In genomic region chr10:76962851-76963250, GRCh38 we compare ENCODE assay signal across 29 cellular contexts.
DNase-seq lines count a peak whose midpoint lies in the region; ATAC-seq and TF ChIP-seq lines count a peak whose summit lies in the region.
"Had no signal": no experiment of that assay in that cellular context is flagged by ENCODE, and none has a peak within 500 bp of the region (broad histone marks: within the 10 kb centered on the region; RNA-seq: fewer than 3 reads in every experiment).

No MANE protein-coding gene starts in this region.

- no peaks in the 10 kb centered on the region for H4K20me1 ChIP-seq in GM23248 (ENCODE audit: insufficient read depth)

- no peak overlapping the region for H3K27ac ChIP-seq in GM23248
- peak overlapping the region; percentile 49 for H3K27ac ChIP-seq in muscle layer of colon (ENCODE audit: low read depth, low read length)
- H3K27ac ChIP-seq in upper lobe of right lung: no peak overlapping the region
- H3K27ac ChIP-seq: C4-2B, cardiac muscle cell, colonic mucosa, left lung, SJSA1, tibial artery had no signal

- TF ChIP-seq CTCF in upper lobe of right lung (IDR thresholded peaks at IDR 0.05): no peak

- H3K79me2 ChIP-seq in GM23248 (ENCODE audit: insufficient read depth): no peaks in the 10 kb centered on the region

- H3K4me1 ChIP-seq in GM23248 (ENCODE audit: insufficient read depth) (peaks cover 9% of the 10 kb centered on the region), muscle layer of colon (ENCODE audit: insufficient read depth, low read length) (peaks cover 31% of the 10 kb centered on the region), upper lobe of right lung (no peaks in the 10 kb centered on the region)
- H3K4me1 ChIP-seq: colonic mucosa, left lung, SJSA1, tibial artery had no signal

- in situ Hi-C loops in GM23248 (cut with MboI): no loop called here

- no peaks in the 10 kb centered on the region for H3K27me3 ChIP-seq in GM23248 (replicated peaks; ENCODE audit: insufficient read depth)
- no peaks in the 10 kb centered on the region for H3K27me3 ChIP-seq in muscle layer of colon (ENCODE audit: control insufficient read depth in 1 of 2, insufficient read depth in 2 of 2, low read length in 2 of 2)
- no peaks in the 10 kb centered on the region for H3K27me3 ChIP-seq in upper lobe of right lung
- H3K27me3 ChIP-seq: cardiac muscle cell, colonic mucosa, left lung, SJSA1, tibial artery had no signal

- intact Hi-C loops in upper lobe of right lung (cut with DNase I): no loop called here

- H3K9ac ChIP-seq in GM23248 (no peak overlapping the region), muscle layer of colon (ENCODE audit: low read length) (no peak overlapping the region)

- H3K9me3 ChIP-seq in GM23248 (ENCODE audit: low read depth) (no peaks in the 10 kb centered on the region), muscle layer of colon (ENCODE audit: low read length) (no peaks in the 10 kb centered on the region), upper lobe of right lung (no peaks in the 10 kb centered on the region)
- H3K9me3 ChIP-seq: colonic mucosa, left lung, SJSA1, tibial artery had no signal

- H3K4me2 ChIP-seq in GM23248 (ENCODE audit: unreplicated experiment): peak overlapping the region; percentile 50

- no peak overlapping the region for H3K4me3 ChIP-seq in GM23248
- H3K4me3 ChIP-seq in muscle layer of colon (ENCODE audit: low read depth in 1 of 2, low read length in 2 of 2): no peak overlapping the region
- H3K4me3 ChIP-seq in upper lobe of right lung: no peak overlapping the region
- H3K4me3 ChIP-seq: cardiac muscle cell, colonic mucosa, left lung, SJSA1, tibial artery had no signal

- H3F3A ChIP-seq in GM23248 (ENCODE audit: insufficient read depth): peaks cover 21% of the 10 kb centered on the region

- H3K36me3 ChIP-seq in GM23248 (ENCODE audit: low read depth): no peaks in the 10 kb centered on the region
- peaks cover 10% of the 10 kb centered on the region for H3K36me3 ChIP-seq in muscle layer of colon (ENCODE audit: insufficient read depth, low read length)
- H3K36me3 ChIP-seq in upper lobe of right lung: no peaks in the 10 kb centered on the region
- H3K36me3 ChIP-seq: cardiac muscle cell, colonic mucosa, left lung, SJSA1 had no signal

- DNase-seq in AG08395 (ENCODE audit: low spot score): peak; percentile 74
- DNase-seq in GM23248: peak; percentile 69
- DNase-seq in dedifferentiated amniotic fluid mesenchymal stem cell (ENCODE audit: extremely low spot score): peak; percentile 24
- no peak for DNase-seq in OCI-M1 (lab: John Stamatoyannopoulos, UW)
- DNase-seq in SKM-1 treated with dmso at 0.1 percent for 144 hours (lab: John Stamatoyannopoulos, UW; ENCODE audit: unreplicated experiment): no peak
- DNase-seq in activated CD4-positive, alpha-beta T cell treated with anti-CD3 and anti-CD28 coated beads for 1 hour: no peak
- DNase-seq in upper lobe of right lung: no peak
- DNase-seq: activated CD4-positive, alpha-beta T cell treated with anti-CD3 and anti-CD28 coated beads for 4 hours; activated effector memory CD4-positive, alpha-beta T cell treated with Interleukin-2 at 50 U/mL for 16 hours; activated T-cell treated with anti-CD3 and anti-CD28 coated beads for 4 hours; aorta; Calu3; colonic mucosa; effector memory CD4-positive, alpha-beta T cell; glutamatergic neuron; left lung; naive thymus-derived CD4-positive, alpha-beta T cell; NCI-H1092; NCI-H187; NCI-H526; occipital lobe; RPMI8226; stimulated activated CD4-positive, alpha-beta T cell treated with anti-CD3 and anti-CD28 coated beads, Interleukin-2, amount 100 ng/mL, for 24 hours; T-helper 17 cell; tibial artery had no signal

- no peak overlapping the region for H2AFZ ChIP-seq in GM23248

- no peaks in the 10 kb centered on the region for H3K9me2 ChIP-seq in GM23248 (ENCODE audit: insufficient read depth)

- no peak for ATAC-seq in upper lobe of right lung
- ATAC-seq: left lung; naive thymus-derived CD4-positive, alpha-beta T cell; T-helper 17 cell had no signal

- 9% methylated on average over 4 of the region's 4 CpGs for whole genome bisulfite sequencing in GM23248 (ENCODE audit: low coverage in 1 of 2, low lambda C conversion rate in 2 of 2, missing lambda C conversion rate in 2 of 2), 2 experiments

Comparison
In these comparisons a context has a peak if more than half of its experiments do, and no peak if none do; other contexts are left out.
1. DNase-seq: peak in AG08395 (single experiment), GM23248 (single experiment) and dedifferentiated amniotic fluid mesenchymal stem cell (single experiment); none in OCI-M1 (single experiment), SKM-1 treated with dmso at 0.1 percent for 144 hours (single experiment), activated CD4-positive, alpha-beta T cell treated with anti-CD3 and anti-CD28 coated beads for 1 hour (single experiment) and upper lobe of right lung (single experiment).